ENCODE assay signal across 1 cellular context in the genomic region with DNA sequence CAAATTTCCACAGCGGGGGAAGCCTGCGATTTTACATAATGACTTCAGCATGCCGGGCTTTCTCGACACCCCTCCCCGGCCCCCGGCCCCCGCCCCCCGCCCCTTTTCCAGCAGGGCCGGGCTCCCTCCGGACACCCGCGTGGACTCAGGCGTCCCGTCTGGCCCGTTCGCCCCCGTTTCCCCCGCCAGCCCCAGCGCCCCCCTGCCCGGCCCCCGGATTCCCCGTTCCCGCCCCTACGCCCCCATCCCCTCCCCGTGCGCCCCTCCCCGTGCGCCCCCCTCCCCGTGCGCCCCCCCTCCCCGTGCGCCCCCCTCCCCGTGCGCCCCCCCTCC.
TF ChIP-seq lines count a peak whose summit lies in the region.

No MANE protein-coding gene starts in this region.

TF ChIP-seq in HepG2, 621 proteins besides CTCF, POLR2A, EP300 and RAD21:
- TF ChIP-seq DR1 (CRISPR knock-in tag; IDR thresholded peaks at IDR 0.05), result no peak
- no peak for TF ChIP-seq ZBTB38 (CRISPR knock-in tag; IDR thresholded peaks at IDR 0.05)
- no peak for TF ChIP-seq NFKBIZ (CRISPR knock-in tag; IDR thresholded peaks at IDR 0.05)
- no peak for TF ChIP-seq AKAP8 (CRISPR knock-in tag; IDR thresholded peaks at IDR 0.05)
- TF ChIP-seq, protein P1, sequence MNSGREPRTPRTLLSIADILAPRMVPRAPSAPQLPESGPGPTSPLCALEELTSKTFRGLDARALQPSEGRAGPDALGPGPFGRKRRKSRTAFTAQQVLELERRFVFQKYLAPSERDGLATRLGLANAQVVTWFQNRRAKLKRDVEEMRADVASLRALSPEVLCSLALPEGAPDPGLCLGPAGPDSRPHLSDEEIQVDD (CRISPR knock-in tag; IDR thresholded peaks at IDR 0.05; ENCODE audit: borderline replicate concordance), result no peak
- TF ChIP-seq SMARCC2 (IDR thresholded peaks at IDR 0.05), result no peak
- TF ChIP-seq ZSCAN31 (CRISPR knock-in tag; IDR thresholded peaks at IDR 0.05; ENCODE audit: low read depth), result no peak
- no peak for TF ChIP-seq ZFAT (CRISPR knock-in tag; conservative IDR thresholded peaks at IDR 0.05)
- no peak for TF ChIP-seq ZNF253 (CRISPR knock-in tag; IDR thresholded peaks at IDR 0.05; ENCODE audit: borderline replicate concordance)
- TF ChIP-seq TCF7 (IDR thresholded peaks at IDR 0.05; ENCODE audit: low read depth), result no peak
- TF ChIP-seq MIXL1 (CRISPR knock-in tag; IDR thresholded peaks at IDR 0.05), result no peak
- TF ChIP-seq, protein P2, sequence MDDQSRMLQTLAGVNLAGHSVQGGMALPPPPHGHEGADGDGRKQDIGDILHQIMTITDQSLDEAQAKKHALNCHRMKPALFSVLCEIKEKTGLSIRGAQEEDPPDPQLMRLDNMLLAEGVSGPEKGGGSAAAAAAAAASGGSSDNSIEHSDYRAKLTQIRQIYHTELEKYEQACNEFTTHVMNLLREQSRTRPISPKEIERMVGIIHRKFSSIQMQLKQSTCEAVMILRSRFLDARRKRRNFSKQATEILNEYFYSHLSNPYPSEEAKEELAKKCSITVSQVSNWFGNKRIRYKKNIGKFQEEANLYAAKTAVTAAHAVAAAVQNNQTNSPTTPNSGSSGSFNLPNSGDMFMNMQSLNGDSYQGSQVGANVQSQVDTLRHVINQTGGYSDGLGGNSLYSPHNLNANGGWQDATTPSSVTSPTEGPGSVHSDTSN (CRISPR knock-in tag; IDR thresholded peaks at IDR 0.05; ENCODE audit: borderline replicate concordance), result no peak
- TF ChIP-seq, protein P3, sequence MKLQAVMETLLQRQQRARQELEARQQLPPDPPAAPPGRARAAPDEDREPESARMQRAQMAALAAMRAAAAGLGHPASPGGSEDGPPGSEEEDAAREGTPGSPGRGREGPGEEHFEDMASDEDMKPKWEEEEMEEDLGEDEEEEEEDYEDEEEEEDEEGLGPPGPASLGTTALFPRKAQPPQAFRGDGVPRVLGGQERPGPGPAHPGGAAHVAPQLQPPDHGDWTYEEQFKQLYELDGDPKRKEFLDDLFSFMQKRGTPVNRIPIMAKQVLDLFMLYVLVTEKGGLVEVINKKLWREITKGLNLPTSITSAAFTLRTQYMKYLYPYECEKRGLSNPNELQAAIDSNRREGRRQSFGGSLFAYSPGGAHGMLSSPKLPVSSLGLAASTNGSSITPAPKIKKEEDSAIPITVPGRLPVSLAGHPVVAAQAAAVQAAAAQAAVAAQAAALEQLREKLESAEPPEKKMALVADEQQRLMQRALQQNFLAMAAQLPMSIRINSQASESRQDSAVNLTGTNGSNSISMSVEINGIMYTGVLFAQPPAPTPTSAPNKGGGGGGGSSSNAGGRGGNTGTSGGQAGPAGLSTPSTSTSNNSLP (IDR thresholded peaks at IDR 0.05; ENCODE audit: low read depth, low read length), result no peak
- TF ChIP-seq ONECUT2 (CRISPR knock-in tag; IDR thresholded peaks at IDR 0.05), result no peak
- TF ChIP-seq, protein P4, sequence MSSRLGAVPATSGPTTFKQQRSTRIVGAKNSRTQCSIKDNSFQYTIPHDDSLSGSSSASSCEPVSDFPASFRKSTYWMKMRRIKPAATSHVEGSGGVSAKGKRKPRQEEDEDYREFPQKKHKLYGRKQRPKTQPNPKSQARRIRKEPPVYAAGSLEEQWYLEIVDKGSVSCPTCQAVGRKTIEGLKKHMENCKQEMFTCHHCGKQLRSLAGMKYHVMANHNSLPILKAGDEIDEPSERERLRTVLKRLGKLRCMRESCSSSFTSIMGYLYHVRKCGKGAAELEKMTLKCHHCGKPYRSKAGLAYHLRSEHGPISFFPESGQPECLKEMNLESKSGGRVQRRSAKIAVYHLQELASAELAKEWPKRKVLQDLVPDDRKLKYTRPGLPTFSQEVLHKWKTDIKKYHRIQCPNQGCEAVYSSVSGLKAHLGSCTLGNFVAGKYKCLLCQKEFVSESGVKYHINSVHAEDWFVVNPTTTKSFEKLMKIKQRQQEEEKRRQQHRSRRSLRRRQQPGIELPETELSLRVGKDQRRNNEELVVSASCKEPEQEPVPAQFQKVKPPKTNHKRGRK (CRISPR knock-in tag; IDR thresholded peaks at IDR 0.05), result no peak
- TF ChIP-seq, protein P5, sequence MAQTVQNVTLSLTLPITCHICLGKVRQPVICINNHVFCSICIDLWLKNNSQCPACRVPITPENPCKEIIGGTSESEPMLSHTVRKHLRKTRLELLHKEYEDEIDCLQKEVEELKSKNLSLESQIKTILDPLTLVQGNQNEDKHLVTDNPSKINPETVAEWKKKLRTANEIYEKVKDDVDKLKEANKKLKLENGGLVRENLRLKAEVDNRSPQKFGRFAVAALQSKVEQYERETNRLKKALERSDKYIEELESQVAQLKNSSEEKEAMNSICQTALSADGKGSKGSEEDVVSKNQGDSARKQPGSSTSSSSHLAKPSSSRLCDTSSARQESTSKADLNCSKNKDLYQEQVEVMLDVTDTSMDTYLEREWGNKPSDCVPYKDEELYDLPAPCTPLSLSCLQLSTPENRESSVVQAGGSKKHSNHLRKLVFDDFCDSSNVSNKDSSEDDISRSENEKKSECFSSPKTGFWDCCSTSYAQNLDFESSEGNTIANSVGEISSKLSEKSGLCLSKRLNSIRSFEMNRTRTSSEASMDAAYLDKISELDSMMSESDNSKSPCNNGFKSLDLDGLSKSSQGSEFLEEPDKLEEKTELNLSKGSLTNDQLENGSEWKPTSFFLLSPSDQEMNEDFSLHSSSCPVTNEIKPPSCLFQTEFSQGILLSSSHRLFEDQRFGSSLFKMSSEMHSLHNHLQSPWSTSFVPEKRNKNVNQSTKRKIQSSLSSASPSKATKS (CRISPR knock-in tag; IDR thresholded peaks at IDR 0.05), result no peak
